In the genomic region with DNA sequence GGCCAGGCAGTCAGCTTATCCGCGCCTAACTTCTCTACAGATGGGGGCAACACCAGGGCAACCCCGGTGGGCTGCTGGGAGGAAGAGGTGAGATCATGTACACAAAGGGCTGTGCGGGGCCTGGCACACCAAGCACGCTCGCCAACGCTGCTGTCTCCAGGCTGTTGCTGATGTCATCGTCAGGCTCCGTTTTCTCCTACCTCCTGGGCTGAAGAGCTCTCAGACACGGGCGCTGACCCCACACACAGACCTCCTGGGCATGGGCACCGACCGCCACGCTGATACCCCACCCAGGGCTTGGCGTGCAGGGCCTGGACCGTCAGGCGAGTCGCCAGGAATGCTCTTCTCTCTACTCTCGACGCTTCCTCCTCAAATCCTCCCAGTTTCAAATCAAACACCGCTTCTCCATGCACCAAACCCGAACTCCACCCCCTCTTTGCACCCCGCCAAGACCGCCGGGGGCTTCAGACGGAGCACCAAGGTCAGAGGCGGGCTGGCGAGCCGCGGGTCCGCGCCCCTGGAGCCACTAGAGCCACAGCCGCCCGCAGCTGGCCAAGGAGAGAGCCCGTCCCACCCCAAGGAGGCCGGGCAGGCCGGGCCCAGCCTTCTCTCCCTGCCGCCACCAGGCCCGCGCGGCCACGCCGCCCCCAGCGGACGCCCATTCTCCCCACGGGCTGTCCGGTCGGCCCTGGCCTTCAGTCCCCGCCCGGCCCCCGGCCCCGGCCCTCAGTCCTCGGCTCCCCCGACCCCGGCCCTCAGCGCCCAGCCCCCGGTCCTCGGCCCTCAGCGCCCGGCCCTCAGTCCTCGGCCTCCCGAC, we compare ENCODE assay signal across 8 cellular contexts. TPM values are rescaled to one million over a fixed set of nuclear protein-coding genes. Genes with fewer than 3 reads are reported as not detected.
DNase-seq lines count a peak whose midpoint lies in the region; ATAC-seq and TF ChIP-seq lines count a peak whose summit lies in the region.

No MANE protein-coding gene starts in this region.

- H3K27me3 Mint-ChIP-seq in MCF 10A (ENCODE audit: insufficient read depth, unreplicated experiment) = no peaks in the 10 kb centered on the region
- H3K27me3 Mint-ChIP-seq in stimulated activated naive B cell treated with anti-CD40 and anti-IgM and Interleukin-4, amounts not matched to agents 10 μg/mL and 1 μg/mL and 100 μg/mL, for 72 hours = peaks cover 0 to 4% of the 10 kb centered on the region in 2 donors

- intact Hi-C loops in MCF 10A (cut with micrococcal nuclease) = no loop called here

- in situ Hi-C loops in GM13977 (cut with MboI; ENCODE audit: low pct_unique_long_range_greater_than_20kb, low sequenced_read_pairs, unreplicated experiment) = no loop called here

- H3K27ac Mint-ChIP-seq in MCF 10A (ENCODE audit: low read depth, unreplicated experiment) = peak overlapping the region; percentile 78
- H3K27ac Mint-ChIP-seq in stimulated activated naive B cell treated with anti-CD40 and anti-IgM and Interleukin-4, amounts not matched to agents 10 μg/mL and 1 μg/mL and 100 μg/mL, for 72 hours = peak overlapping the region; percentile 89

- H3K9me3 Mint-ChIP-seq in MCF 10A (ENCODE audit: unreplicated experiment) = no peaks in the 10 kb centered on the region
- H3K9me3 Mint-ChIP-seq in stimulated activated naive B cell treated with anti-CD40 and anti-IgM and Interleukin-4, amounts not matched to agents 10 μg/mL and 1 μg/mL and 100 μg/mL, for 72 hours = no peaks in the 10 kb centered on the region

- H3K4me3 ChIP-seq in GM12864 (ENCODE audit: low read depth, low read length) = peak overlapping the region; percentile 59

- H3K4me1 Mint-ChIP-seq in MCF 10A (ENCODE audit: insufficient read depth, unreplicated experiment) = peaks cover 36% of the 10 kb centered on the region
- H3K4me1 Mint-ChIP-seq in stimulated activated naive B cell treated with anti-CD40 and anti-IgM and Interleukin-4, amounts not matched to agents 10 μg/mL and 1 μg/mL and 100 μg/mL, for 72 hours = peaks cover 56 to 67% of the 10 kb centered on the region in 2 donors

- peak; percentile 47 for ATAC-seq in left lobe of liver
- ATAC-seq in stimulated activated naive B cell treated with anti-CD40 and anti-IgM and Interleukin-4, amounts not matched to agents 10 μg/mL and 1 μg/mL and 100 μg/mL, for 72 hours (replicated peaks) = no peak

- TF ChIP-seq CTCF in GM12864 (IDR thresholded peaks at IDR 0.05; ENCODE audit: low read depth, low read length, missing control alignments) = no peak
- no peak for TF ChIP-seq CTCF in MCF 10A (IDR thresholded peaks at IDR 0.05; ENCODE audit: unreplicated experiment)
- TF ChIP-seq CTCF in GM13977 (IDR thresholded peaks at IDR 0.05; ENCODE audit: extremely low read depth, insufficient read depth, missing control alignments) = no peak

- POLR2A ChIA-PET in MCF 10A (lab: Yijun Ruan, JAX) = interaction anchor here (0.6 to 1.7 kb wide), 4 partner anchors 35 to 89 kb away, joined by 3 to 8 read pairs (median 4); partner anchors contain the start of genes SCO2 and SYCE3

- BruUV-seq in MCF 10A (replicated peaks; lab: Mats Ljungman, UMichigan) = no TSS peak

- peak overlapping the region; percentile 90 for H3K4me3 Mint-ChIP-seq in MCF 10A (ENCODE audit: unreplicated experiment)
- peak overlapping the region; percentile 88 to 93 for H3K4me3 Mint-ChIP-seq in stimulated activated naive B cell treated with anti-CD40 and anti-IgM and Interleukin-4, amounts not matched to agents 10 μg/mL and 1 μg/mL and 100 μg/mL, for 72 hours

- DNase-seq in GM12864 (ENCODE audit: low read depth) = no peak
- peak; percentile 25 for DNase-seq in NOMO-1 treated with dmso at 0.1 percent for 144 hours (lab: John Stamatoyannopoulos, UW; ENCODE audit: unreplicated experiment)
- no peak for DNase-seq in MCF 10A (ENCODE audit: unreplicated experiment)
- DNase-seq in left lobe of liver (ENCODE audit: low spot score) = no peak
- DNase-seq in stimulated activated naive B cell treated with anti-CD40 and anti-IgM and Interleukin-4, amounts not matched to agents 10 μg/mL and 1 μg/mL and 100 μg/mL, for 72 hours = no peak
- no peak for DNase-seq in GM13977 (ENCODE audit: low spot score)
- no peak for DNase-seq in midbrain (lab: John Stamatoyannopoulos, UW)
- no peak for DNase-seq in NCI-H1092 treated with DMSO at 0.1 percent for 48 hours (lab: John Stamatoyannopoulos, UW)

- CTCF ChIA-PET in MCF 10A (lab: Yijun Ruan, JAX) = interaction anchor here (0.6 to 0.8 kb wide), 3 partner anchors 20 to 147 kb away, joined by 3 to 4 read pairs (median 4); no protein-coding TSS in a partner anchor

- peaks cover 19% of the 10 kb centered on the region for H3K36me3 Mint-ChIP-seq in MCF 10A (ENCODE audit: insufficient read depth, unreplicated experiment)
- H3K36me3 Mint-ChIP-seq in stimulated activated naive B cell treated with anti-CD40 and anti-IgM and Interleukin-4, amounts not matched to agents 10 μg/mL and 1 μg/mL and 100 μg/mL, for 72 hours = peaks cover 1 to 7% of the 10 kb centered on the region in 2 donors

RNA-seq across cellular contexts. Expression of gene SBF1, which starts 0.8 kb away (rescaled TPM):
- total RNA-seq in MCF 10A (2022) (82.1 and 106 TPM in 2 replicates), left lobe of liver (31.2 TPM)

RNA-seq across cellular contexts. Expression of gene ADM2, which starts 7.3 kb away (rescaled TPM):
- total RNA-seq in MCF 10A (2022) (35.4 and 39.7 TPM in 2 replicates), left lobe of liver (1.3 TPM)

RNA-seq across cellular contexts. Expression of gene MIOX, which starts 12.6 kb away (rescaled TPM):
- total RNA-seq in MCF 10A (2022) (0.63 and 1.6 TPM in 2 replicates), left lobe of liver (not detected)

RNA-seq across cellular contexts. Expression of gene LMF2, which starts 33.4 kb away (rescaled TPM):
- 49.4 and 50.9 TPM in 2 replicates for total RNA-seq in MCF 10A (2022)
- total RNA-seq in left lobe of liver = 50.2 TPM

RNA-seq across cellular contexts. Expression of gene NCAPH2, which starts 34.0 kb away (rescaled TPM):
- 31.6 and 39.8 TPM in 2 replicates for total RNA-seq in MCF 10A (2022)
- total RNA-seq in left lobe of liver = 18.8 TPM

Comparison
In these comparisons a context has a peak if more than half of its experiments do, and no peak if none do; other contexts are left out.
1. RNA of gene ADM2, which starts 7.3 kb away (total RNA-seq): 35.4 to 39.7 TPM in MCF 10A; 1.3 TPM in left lobe of liver (single experiment); every median in the first group is over 10 times any median in the second.